Comparison of ENCODE assay signal across 13 cellular contexts in genomic region chr19:1122021-1122971, GRCh38. TPM values are rescaled to one million over a fixed set of nuclear protein-coding genes. Genes with fewer than 3 reads are reported as not detected.
A peak's percentile ranks its signal among the peaks of the same experiment; 100 is the strongest.
DNase-seq lines count a peak whose midpoint lies in the region; ATAC-seq and TF ChIP-seq lines count a peak whose summit lies in the region.
"Had no signal": no experiment of that assay in that cellular context is flagged by ENCODE, and none has a peak within 500 bp of the region (broad histone marks: within the 10 kb centered on the region; RNA-seq: fewer than 3 reads in every experiment).

No MANE protein-coding gene starts in this region.

- H3K36me3 ChIP-seq in RWPE2 (ENCODE audit: low read depth) = peaks cover 93% of the 10 kb centered on the region
- peaks cover 82 to 100% (median 84%) of the 10 kb centered on the region in 3 donors for H3K36me3 ChIP-seq in esophagus squamous epithelium
- H3K36me3 ChIP-seq in OCI-LY7 (ENCODE audit: insufficient read depth, low read length) = peaks cover 55% of the 10 kb centered on the region

- H4K20me1 ChIP-seq in OCI-LY7 (ENCODE audit: insufficient read depth, low read length) = no peaks in the 10 kb centered on the region; the same call in 1 of the 2 replicates

- H3K27ac ChIP-seq in right cardiac atrium (ENCODE audit: low read length) = no peak overlapping the region
- H3K27ac ChIP-seq in RWPE2 (ENCODE audit: poor library complexity, severe bottlenecking) = no peak overlapping the region
- peak overlapping the region in 3 of 4 donors; percentile 27 to 36 (median 35) for H3K27ac ChIP-seq in esophagus squamous epithelium
- no peak overlapping the region for H3K27ac ChIP-seq in OCI-LY7 (ENCODE audit: low read depth, low read length, poor library complexity, severe bottlenecking)
- H3K27ac ChIP-seq: KMS-11 had no signal

- H2AFZ ChIP-seq in OCI-LY7 (ENCODE audit: low read length) = no peak overlapping the region

- no peaks in the 10 kb centered on the region for H3K9me3 ChIP-seq in right cardiac atrium (ENCODE audit: control insufficient read depth, low read length)
- H3K9me3 ChIP-seq in RWPE2 (ENCODE audit: severe bottlenecking) = no peaks in the 10 kb centered on the region
- H3K9me3 ChIP-seq in esophagus squamous epithelium = no peaks in the 10 kb centered on the region
- H3K9me3 ChIP-seq in OCI-LY7 (ENCODE audit: low read length) = no peaks in the 10 kb centered on the region
- H3K9me3 ChIP-seq: MG63 had no signal

- no peaks in the 10 kb centered on the region for H3K79me2 ChIP-seq in OCI-LY7 (ENCODE audit: insufficient read depth, low read depth, low read length)

- no TSS peak for BruUV-seq in OCI-LY7 (replicated peaks; lab: Mats Ljungman, UMichigan)

- no peaks in the 10 kb centered on the region for H3K9me2 ChIP-seq in OCI-LY7 (ENCODE audit: insufficient read depth, low read length)

- H3K4me3 ChIP-seq in right cardiac atrium (ENCODE audit: low read length) = no peak overlapping the region
- no peak overlapping the region for H3K4me3 ChIP-seq in RWPE2 (ENCODE audit: severe bottlenecking)
- no peak overlapping the region for H3K4me3 ChIP-seq in esophagus squamous epithelium
- H3K4me3 ChIP-seq in OCI-LY7 (ENCODE audit: low read depth, low read length, poor library complexity, severe bottlenecking) = no peak overlapping the region
- H3K4me3 ChIP-seq: MG63 had no signal

- H3K4me2 ChIP-seq in OCI-LY7 (ENCODE audit: low read length) = no peak overlapping the region
- H3K4me2 ChIP-seq: KMS-11 had no signal

- TF ChIP-seq POLR2A in esophagus squamous epithelium (IDR thresholded peaks at IDR 0.05) = no peak

- peak in 2 of 3 donors; percentile 61 to 66 for DNase-seq in right cardiac atrium
- no peak for DNase-seq in cardiac septum (ENCODE audit: low spot score)
- peak; percentile 37 for DNase-seq in RWPE2 (ENCODE audit: low spot score)
- no peak for DNase-seq in esophagus squamous epithelium (lab: John Stamatoyannopoulos, UW)
- no peak for DNase-seq in OCI-M2 (lab: John Stamatoyannopoulos, UW; ENCODE audit: unreplicated experiment)
- DNase-seq in OCI-LY7 (ENCODE audit: low spot score) = no peak
- DNase-seq: CD4-positive, alpha-beta memory T cell; DMS79; NCI-H1105; SIG-M5 had no signal

- no peaks in the 10 kb centered on the region for H3K27me3 ChIP-seq in right cardiac atrium (ENCODE audit: control insufficient read depth, insufficient read depth)
- no peaks in the 10 kb centered on the region for H3K27me3 ChIP-seq in RWPE2 (ENCODE audit: insufficient read depth, poor library complexity, severe bottlenecking)
- H3K27me3 ChIP-seq in esophagus squamous epithelium = no peaks in the 10 kb centered on the region
- H3K27me3 ChIP-seq: MG63 had no signal

- intact Hi-C loops in right cardiac atrium (cut with DNase I) = no loop called here
- intact Hi-C loops in cardiac septum (cut with DNase I) = no loop called here
- intact Hi-C loops in esophagus squamous epithelium (cut with DNase I) = no loop called here
- intact Hi-C loops in OCI-LY7 (cut with micrococcal nuclease; ENCODE audit: unreplicated experiment) = no loop called here

- WGBS in right cardiac atrium = 95% methylated on average over 63 of the region's 63 CpGs
- 94 to 97% methylated on average over 14 to 16 of the region's 63 CpGs for WGBS in esophagus squamous epithelium, 2 donors

- CTCF ChIA-PET in OCI-LY7 (lab: Charles Lee; ENCODE audit: unreplicated experiment) = interaction anchor here (0.6 kb wide), 1 partner anchor 14 kb away, joined by 6 read pairs; no protein-coding TSS in a partner anchor

- no peaks in the 10 kb centered on the region for H3K4me1 ChIP-seq in right cardiac atrium (ENCODE audit: control insufficient read depth, insufficient read depth, low read length)
- no peaks in the 10 kb centered on the region for H3K4me1 ChIP-seq in RWPE2 (ENCODE audit: insufficient read depth, poor library complexity, severe bottlenecking)
- H3K4me1 ChIP-seq in esophagus squamous epithelium = peaks cover 17 to 58% (median 37%) of the 10 kb centered on the region in 3 donors
- no peaks in the 10 kb centered on the region for H3K4me1 ChIP-seq in OCI-LY7 (ENCODE audit: insufficient read depth, low read length, poor library complexity, severe bottlenecking)

- POLR2A ChIA-PET in OCI-LY7 (lab: Charles Lee) = no interaction called here

- peak in 1 of 2 donors; percentile 1 for ATAC-seq in right cardiac atrium
- no peak for ATAC-seq in RWPE2 (ENCODE audit: low read depth)
- ATAC-seq in HG03521 (IDR thresholded peaks at IDR 0.05; ENCODE audit: unreplicated experiment) = no peak

- no peak for TF ChIP-seq CTCF in RWPE2 (IDR thresholded peaks at IDR 0.05; ENCODE audit: poor library complexity, severe bottlenecking)
- TF ChIP-seq CTCF in esophagus squamous epithelium (IDR thresholded peaks at IDR 0.05) = no peak
- no peak for TF ChIP-seq CTCF in OCI-LY7 (conservative IDR thresholded peaks at IDR 0.05; ENCODE audit: low read length)

RNA-seq across cellular contexts. Expression of gene GPX4, which starts 18.5 kb away (rescaled TPM):
- total RNA-seq in right cardiac atrium (100 to 1,000 TPM; 300 to 374 (median 359) TPM), cardiac septum (243 TPM), esophagus squamous epithelium (100 to 1,000 TPM; 108 to 405 (median 244) TPM), OCI-LY7 (2022) (148 and 156 TPM in 2 replicates)
- polyA plus RNA-seq in right cardiac atrium = 713 TPM
- total RNA-seq in OCI-LY7 (2014; rRNA removed; shearing (Covaris generic)) = 184 and 203 TPM in 2 replicates

RNA-seq across cellular contexts. Expression of gene POLR2E, which starts 27.1 kb away (rescaled TPM):
- total RNA-seq in right cardiac atrium (100 to 1,000 TPM; 110 to 145 (median 131) TPM), cardiac septum (125 TPM), esophagus squamous epithelium (100 to 1,000 TPM; 113 to 198 (median 166) TPM), OCI-LY7 (2022) (160 and 193 TPM in 2 replicates)
- polyA plus RNA-seq in right cardiac atrium = 179 TPM
- 153 and 165 TPM in 2 replicates for total RNA-seq in OCI-LY7 (2014; rRNA removed; shearing (Covaris generic))

RNA-seq across cellular contexts. Expression of gene SBNO2, which starts 51.8 kb away (rescaled TPM):
- 10 to 100 TPM; 18.0 to 44.5 (median 20.5) TPM for total RNA-seq in right cardiac atrium
- 13.4 TPM for polyA plus RNA-seq in right cardiac atrium
- 37.3 TPM for total RNA-seq in cardiac septum
- total RNA-seq in esophagus squamous epithelium = 10 to 100 TPM; 31.3 to 84.3 (median 68.3) TPM
- 17.6 and 26.6 TPM in 2 replicates for total RNA-seq in OCI-LY7 (2014; rRNA removed; shearing (Covaris generic))
- 43.3 and 48.8 TPM in 2 replicates for total RNA-seq in OCI-LY7 (2022)

RNA-seq across cellular contexts. Expression of gene ARHGAP45, which starts 55.3 kb away (rescaled TPM):
- 10 to 100 TPM in 1 of 4 donors, 1 to 10 TPM in 3; 7.7 to 10.4 (median 9.2) TPM for total RNA-seq in right cardiac atrium
- polyA plus RNA-seq in right cardiac atrium = 5.9 TPM
- 3.7 TPM for total RNA-seq in cardiac septum
- total RNA-seq in esophagus squamous epithelium = 10 to 100 TPM in 3 of 4 donors, 1 to 10 TPM in 1; 8.2 to 39.3 (median 12.5) TPM
- total RNA-seq in OCI-LY7 (2014; rRNA removed; shearing (Covaris generic)) = 132 and 135 TPM in 2 replicates
- 138 and 143 TPM in 2 replicates for total RNA-seq in OCI-LY7 (2022)

Comparison
In these comparisons a context has a peak if more than half of its experiments do, and no peak if none do; other contexts are left out.
1. DNase-seq: peak in right cardiac atrium (2 of 3) and RWPE2 (single experiment); none in cardiac septum (single experiment), esophagus squamous epithelium (single experiment), OCI-M2 (single experiment) and OCI-LY7 (single experiment).
2. H3K27ac ChIP-seq: peak in esophagus squamous epithelium (3 of 4); none in right cardiac atrium (single experiment), RWPE2 (single experiment) and OCI-LY7 (single experiment).